9 cellular contexts compared by ENCODE assay signal in the genomic region with DNA sequence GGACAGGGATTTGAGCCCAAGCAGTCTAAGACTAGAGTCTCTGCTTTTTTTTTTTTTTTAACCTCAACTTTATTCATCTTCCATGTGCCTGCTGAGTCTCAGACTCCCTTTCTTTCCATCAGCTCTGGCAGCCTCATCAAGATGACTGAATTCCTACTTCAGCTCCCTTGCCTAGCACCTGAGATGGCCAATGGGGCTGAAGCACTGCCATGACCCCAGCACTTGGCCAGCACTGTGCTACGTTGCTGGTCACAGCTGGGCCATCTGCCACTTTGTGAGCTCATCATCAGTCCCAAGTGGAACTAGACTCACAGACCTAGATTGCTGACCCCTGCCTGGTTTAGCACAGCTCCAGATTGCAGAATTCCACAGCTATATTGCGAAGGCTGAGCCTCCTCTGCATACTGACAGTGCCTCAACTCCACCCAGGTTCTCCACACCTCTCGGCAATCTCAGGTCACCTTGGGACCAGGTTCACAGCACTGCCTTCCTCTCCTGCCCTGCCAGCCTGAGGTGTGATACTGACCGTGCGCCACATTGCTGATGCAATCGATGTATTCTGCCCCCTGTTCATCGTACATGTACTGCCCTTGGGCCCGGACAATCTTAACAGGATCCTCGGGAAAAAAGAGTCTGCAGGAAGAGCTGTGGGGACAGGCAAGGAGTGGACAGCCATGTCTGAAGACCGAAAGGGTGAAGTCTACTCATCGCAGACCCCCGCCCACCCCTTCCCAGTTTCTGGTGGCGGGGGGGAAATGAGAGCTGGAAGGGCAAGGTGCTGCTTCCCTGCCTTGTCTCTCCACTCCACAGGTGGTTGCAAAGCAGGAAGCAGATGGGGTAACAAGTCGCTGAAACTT. TPM values are rescaled to one million over a fixed set of nuclear protein-coding genes. Genes with fewer than 3 reads are reported as not detected.
DNase-seq lines count a peak whose midpoint lies in the region; ATAC-seq lines count a peak whose summit lies in the region.
"Had no signal": no experiment of that assay in that cellular context is flagged by ENCODE, and none has a peak within 500 bp of the region (broad histone marks: within the 10 kb centered on the region; RNA-seq: fewer than 3 reads in every experiment).

No MANE protein-coding gene starts in this region.

- no peak for ATAC-seq in activated CD8-positive, alpha-beta T cell treated with anti-CD3 and anti-CD28 coated beads, Interleukin-2, amount 10 ng/mL, durations not matched to agents 7 days and 5 days

- H3K4me3 Mint-ChIP-seq in activated CD8-positive, alpha-beta T cell treated with anti-CD3 and anti-CD28 coated beads, Interleukin-2, amount 10 ng/mL, durations not matched to agents 7 days and 5 days, result peak overlapping the region; percentile 90

- no peak for DNase-seq in HAP-1 (ENCODE audit: low spot score in 2 of 2)
- DNase-seq in activated CD8-positive, alpha-beta T cell treated with anti-CD3 and anti-CD28 coated beads, Interleukin-2, amount 10 ng/mL, durations not matched to agents 7 days and 5 days, result no peak
- DNase-seq in hepatic stellate cell (ENCODE audit: low spot score), result peak; percentile 45
- no peak for DNase-seq in NCI-H2081 (lab: John Stamatoyannopoulos, UW)
- DNase-seq in SW480 (ENCODE audit: low spot score), result no peak
- no peak for DNase-seq in cortex of kidney (lab: John Stamatoyannopoulos, UW)
- no peak for DNase-seq in T-helper 9 cell

- peak overlapping the region in 19 of 21 experiments; percentile 89 to 99 (median 97) for H3K27ac ChIP-seq in skin epidermis

- H3K36me3 ChIP-seq in HAP-1 (replicated peaks), result peaks cover 56% of the 10 kb centered on the region

- CTCF ChIA-PET in activated CD8-positive, alpha-beta T cell treated with anti-CD3 and anti-CD28 coated beads, Interleukin-2, amount 10 ng/mL, durations not matched to agents 7 days and 5 days (lab: Charles Lee), result interaction anchor here (0.6 kb wide), 2 partner anchors 9 to 14 kb away, joined by 3 read pairs; no protein-coding TSS in a partner anchor

- peaks cover 84% of the 10 kb centered on the region for H3K4me1 Mint-ChIP-seq in activated CD8-positive, alpha-beta T cell treated with anti-CD3 and anti-CD28 coated beads, Interleukin-2, amount 10 ng/mL, durations not matched to agents 7 days and 5 days (ENCODE audit: low read depth)

- no peaks in the 10 kb centered on the region for H3K27me3 ChIP-seq in HAP-1 (ENCODE audit: low read depth)

- peaks cover 8% of the 10 kb centered on the region for H3K4me1 ChIP-seq in HAP-1

- peaks cover 55% of the 10 kb centered on the region for H3K36me3 Mint-ChIP-seq in activated CD8-positive, alpha-beta T cell treated with anti-CD3 and anti-CD28 coated beads, Interleukin-2, amount 10 ng/mL, durations not matched to agents 7 days and 5 days (ENCODE audit: low read depth)

- H3K27ac Mint-ChIP-seq in activated CD8-positive, alpha-beta T cell treated with anti-CD3 and anti-CD28 coated beads, Interleukin-2, amount 10 ng/mL, durations not matched to agents 7 days and 5 days, result peak overlapping the region; percentile 85

- H3K9me3 ChIP-seq in HAP-1, result no peaks in the 10 kb centered on the region

- no peaks in the 10 kb centered on the region for H3K9me3 Mint-ChIP-seq in activated CD8-positive, alpha-beta T cell treated with anti-CD3 and anti-CD28 coated beads, Interleukin-2, amount 10 ng/mL, durations not matched to agents 7 days and 5 days (ENCODE audit: insufficient read depth)

- POLR2A ChIA-PET in activated CD8-positive, alpha-beta T cell treated with anti-CD3 and anti-CD28 coated beads, Interleukin-2, amount 10 ng/mL, durations not matched to agents 7 days and 5 days (lab: Charles Lee), result interaction anchor here (0.7 to 1.4 kb wide), 6 partner anchors 15 to 27 kb away, joined by 3 to 7 read pairs (median 4); a partner anchor contains a TSS

- H3K27me3 Mint-ChIP-seq in activated CD8-positive, alpha-beta T cell treated with anti-CD3 and anti-CD28 coated beads, Interleukin-2, amount 10 ng/mL, durations not matched to agents 7 days and 5 days (ENCODE audit: low read depth), result no peaks in the 10 kb centered on the region

- H3K4me3 ChIP-seq in HAP-1, result peak overlapping the region; percentile 73
- H3K4me3 ChIP-seq in skin epidermis, result peak overlapping the region; percentile 51 to 96 (median 75)

- in situ Hi-C loops in HAP-1 (cut with MboI; ENCODE audit: low sequenced_read_pairs), result no loop called here

RNA-seq across cellular contexts. Expression of a gene that starts 1.5 kb away (rescaled TPM):
- total RNA-seq in activated CD8-positive, alpha-beta T cell treated with anti-CD3 and anti-CD28 coated beads, Interleukin-2, amount 10 ng/mL, durations not matched to agents 7 days and 5 days, result 100 to 1,000 TPM; 125 to 126 TPM

RNA-seq across cellular contexts. Expression of a gene that starts 26.8 kb away (rescaled TPM):
- 100 to 1,000 TPM; 335 to 336 TPM for total RNA-seq in activated CD8-positive, alpha-beta T cell treated with anti-CD3 and anti-CD28 coated beads, Interleukin-2, amount 10 ng/mL, durations not matched to agents 7 days and 5 days

RNA-seq across cellular contexts. Expression of a gene that starts 43.9 kb away (rescaled TPM):
- total RNA-seq in activated CD8-positive, alpha-beta T cell treated with anti-CD3 and anti-CD28 coated beads, Interleukin-2, amount 10 ng/mL, durations not matched to agents 7 days and 5 days, result not detected
- total RNA-seq: temporal lobe had no signal
